Comparison of ENCODE assay signal across 28 cellular contexts in the genomic region with DNA sequence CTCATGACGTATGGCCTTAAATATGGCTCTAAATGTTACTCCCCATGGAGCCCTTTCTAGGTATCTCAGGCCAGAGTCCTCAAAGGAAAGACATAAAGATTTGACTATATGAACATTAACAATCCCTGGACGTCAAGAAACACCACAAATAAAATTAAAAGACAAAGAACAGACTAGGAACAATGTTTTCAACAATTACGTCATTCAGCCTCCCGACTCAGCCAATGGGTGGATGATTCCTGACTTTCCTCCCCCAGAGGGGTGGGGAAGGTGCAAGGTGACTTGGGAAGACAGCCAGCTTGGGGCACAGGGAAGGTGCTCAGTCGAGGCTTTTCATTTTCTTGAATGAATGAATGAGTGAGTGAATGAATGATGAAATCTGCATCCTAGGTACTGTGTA.
"Had no signal": no experiment of that assay in that cellular context is flagged by ENCODE, and none has a peak within 500 bp of the region (broad histone marks: within the 10 kb centered on the region; RNA-seq: fewer than 3 reads in every experiment).

No MANE protein-coding gene starts in this region.

- ATAC-seq: activated CD8-positive, alpha-beta memory T cell treated with anti-CD3 and anti-CD28 coated beads, Interleukin-2, amount 10 ng/mL, durations not matched to agents 7 days and 5 days; activated T-helper 17 cell treated with anti-CD3 and anti-CD28 coated beads, Interleukin-2, amount 50 U/mL, for 72 hours; body of pancreas; lower lobe of right lung; stimulated activated effector memory CD8-positive, alpha-beta T cell treated with anti-CD3 and anti-CD28 coated beads, Interleukin-12 subunit alpha, Interleukin-12 subunit beta, amount 100 ng/mL, for 72 hours had no signal

- DNase-seq: activated B cell treated with CpG ODN at 0.5 μM for 24 hours; activated CD4-positive, alpha-beta memory T cell treated with anti-CD3 and anti-CD28 coated beads, Interleukin-2, amount 10 ng/mL, durations not matched to agents 7 days and 5 days; activated CD4-positive, alpha-beta T cell treated with anti-CD3 and anti-CD28 coated beads for 4 hours; activated CD8-positive, alpha-beta memory T cell treated with anti-CD3 and anti-CD28 coated beads, Interleukin-2, amount 10 ng/mL, durations not matched to agents 7 days and 5 days; activated naive CD4-positive, alpha-beta T cell; activated naive CD8-positive, alpha-beta T cell treated with anti-CD3 and anti-CD28 coated beads for 36 hours; activated T-cell treated with anti-CD3 and anti-CD28 coated beads, Interleukin-2, amount 50 U/mL, for 1 hour; amniotic stem cell; body of pancreas; caudate nucleus; dorsolateral prefrontal cortex; endodermal cell; hypothalamus; islet precursor cell; lower lobe of right lung; nucleus accumbens; stimulated activated CD4-positive, alpha-beta T cell treated with anti-CD3 and anti-CD28 coated beads, Interleukin-15, amount 100 ng/mL, for 24 hours; stimulated activated CD4-positive, alpha-beta T cell treated with anti-CD3 and anti-CD28 coated beads, Interleukin-4, amount 100 ng/mL, for 24 hours; stomach; T-helper 1 cell; T-helper 9 cell; testis had no signal

- FAIRE-seq: colon, frontal cortex had no signal

- H3K36me3 ChIP-seq: lower lobe of right lung, stomach had no signal

- H3K27ac Mint-ChIP-seq: activated B cell treated with CpG ODN at 0.5 μM for 24 hours; activated CD4-positive, alpha-beta memory T cell treated with anti-CD3 and anti-CD28 coated beads, Interleukin-2, amount 10 ng/mL, durations not matched to agents 7 days and 5 days; activated CD8-positive, alpha-beta memory T cell treated with anti-CD3 and anti-CD28 coated beads, Interleukin-2, amount 10 ng/mL, durations not matched to agents 7 days and 5 days; activated naive CD8-positive, alpha-beta T cell treated with anti-CD3 and anti-CD28 coated beads for 36 hours; activated T-helper 17 cell treated with anti-CD3 and anti-CD28 coated beads, Interleukin-2, amount 50 U/mL, for 72 hours; endodermal cell; nephron; stimulated activated effector memory CD8-positive, alpha-beta T cell treated with anti-CD3 and anti-CD28 coated beads, Interleukin-12 subunit alpha, Interleukin-12 subunit beta, amount 100 ng/mL, for 72 hours had no signal

- H3K4me1 ChIP-seq: body of pancreas, testis had no signal

- H3K27me3 Mint-ChIP-seq: activated CD4-positive, alpha-beta memory T cell treated with anti-CD3 and anti-CD28 coated beads, Interleukin-2, amount 10 ng/mL, durations not matched to agents 7 days and 5 days; activated CD8-positive, alpha-beta memory T cell treated with anti-CD3 and anti-CD28 coated beads, Interleukin-2, amount 10 ng/mL, durations not matched to agents 7 days and 5 days; activated T-helper 17 cell treated with anti-CD3 and anti-CD28 coated beads, Interleukin-2, amount 50 U/mL, for 72 hours had no signal

- H3K9me3 Mint-ChIP-seq: activated B cell treated with CpG ODN at 0.5 μM for 24 hours; activated CD4-positive, alpha-beta memory T cell treated with anti-CD3 and anti-CD28 coated beads, Interleukin-2, amount 10 ng/mL, durations not matched to agents 7 days and 5 days; activated naive CD8-positive, alpha-beta T cell treated with anti-CD3 and anti-CD28 coated beads for 36 hours; activated T-helper 17 cell treated with anti-CD3 and anti-CD28 coated beads, Interleukin-2, amount 50 U/mL, for 72 hours; endodermal cell; nephron; stimulated activated effector memory CD8-positive, alpha-beta T cell treated with anti-CD3 and anti-CD28 coated beads, Interleukin-12 subunit alpha, Interleukin-12 subunit beta, amount 100 ng/mL, for 72 hours had no signal

- H3K36me3 Mint-ChIP-seq: activated CD8-positive, alpha-beta memory T cell treated with anti-CD3 and anti-CD28 coated beads, Interleukin-2, amount 10 ng/mL, durations not matched to agents 7 days and 5 days; activated naive CD8-positive, alpha-beta T cell treated with anti-CD3 and anti-CD28 coated beads for 36 hours; stimulated activated effector memory CD8-positive, alpha-beta T cell treated with anti-CD3 and anti-CD28 coated beads, Interleukin-12 subunit alpha, Interleukin-12 subunit beta, amount 100 ng/mL, for 72 hours had no signal

- H3K4me1 Mint-ChIP-seq: activated B cell treated with CpG ODN at 0.5 μM for 24 hours; activated CD4-positive, alpha-beta memory T cell treated with anti-CD3 and anti-CD28 coated beads, Interleukin-2, amount 10 ng/mL, durations not matched to agents 7 days and 5 days; activated CD8-positive, alpha-beta memory T cell treated with anti-CD3 and anti-CD28 coated beads, Interleukin-2, amount 10 ng/mL, durations not matched to agents 7 days and 5 days; activated naive CD8-positive, alpha-beta T cell treated with anti-CD3 and anti-CD28 coated beads for 36 hours; activated T-helper 17 cell treated with anti-CD3 and anti-CD28 coated beads, Interleukin-2, amount 50 U/mL, for 72 hours; endodermal cell; nephron; stimulated activated effector memory CD8-positive, alpha-beta T cell treated with anti-CD3 and anti-CD28 coated beads, Interleukin-12 subunit alpha, Interleukin-12 subunit beta, amount 100 ng/mL, for 72 hours had no signal

- H3K9me3 ChIP-seq: body of pancreas, lower lobe of right lung, stomach, testis had no signal

- H3K4me3 ChIP-seq: body of pancreas, dorsolateral prefrontal cortex, lower lobe of right lung, skin epidermis, stomach, testis had no signal

- H3K4me3 Mint-ChIP-seq: activated B cell treated with CpG ODN at 0.5 μM for 24 hours; activated CD4-positive, alpha-beta memory T cell treated with anti-CD3 and anti-CD28 coated beads, Interleukin-2, amount 10 ng/mL, durations not matched to agents 7 days and 5 days; activated CD8-positive, alpha-beta memory T cell treated with anti-CD3 and anti-CD28 coated beads, Interleukin-2, amount 10 ng/mL, durations not matched to agents 7 days and 5 days; activated naive CD8-positive, alpha-beta T cell treated with anti-CD3 and anti-CD28 coated beads for 36 hours; activated T-helper 17 cell treated with anti-CD3 and anti-CD28 coated beads, Interleukin-2, amount 50 U/mL, for 72 hours; endodermal cell; nephron; stimulated activated effector memory CD8-positive, alpha-beta T cell treated with anti-CD3 and anti-CD28 coated beads, Interleukin-12 subunit alpha, Interleukin-12 subunit beta, amount 100 ng/mL, for 72 hours had no signal

- H3K27me3 ChIP-seq: body of pancreas, testis had no signal

- H3K27ac ChIP-seq: body of pancreas, dorsolateral prefrontal cortex, lower lobe of right lung, stomach, testis had no signal
